Comparison of ENCODE assay signal across 8 cellular contexts in the genomic region with DNA sequence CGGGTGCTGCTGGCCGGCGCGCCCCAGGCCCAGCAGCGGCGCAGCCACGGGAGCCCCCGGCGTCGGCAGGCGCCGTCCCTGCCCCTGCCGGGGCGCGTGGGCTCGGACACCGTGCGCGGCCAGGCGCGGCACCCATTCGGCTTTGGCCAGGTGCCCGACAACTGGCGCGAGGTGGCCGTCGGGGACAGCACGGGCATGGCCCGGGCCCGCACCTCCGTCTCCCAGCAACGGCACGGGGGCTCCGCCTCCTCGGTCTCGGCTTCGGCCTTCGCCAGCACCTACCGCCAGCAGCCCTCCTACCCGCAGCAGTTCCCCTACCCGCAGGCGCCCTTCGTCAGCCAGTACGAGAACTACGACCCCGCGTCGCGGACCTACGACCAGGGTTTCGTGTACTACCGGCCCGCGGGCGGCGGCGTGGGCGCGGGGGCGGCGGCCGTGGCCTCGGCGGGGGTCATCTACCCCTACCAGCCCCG. TPM values are rescaled to one million over a fixed set of nuclear protein-coding genes. Genes with fewer than 3 reads are reported as not detected.
A peak's percentile ranks its signal among the peaks of the same experiment; 100 is the strongest.
DNase-seq lines count a peak whose midpoint lies in the region; TF ChIP-seq lines count a peak whose summit lies in the region.

No MANE protein-coding gene starts in this region.

- peak overlapping the region; percentile 94 for H3K4me2 ChIP-seq in neuronal stem cell (ENCODE audit: insufficient read depth, low read length, poor library complexity, severe bottlenecking)

- peak overlapping the region; percentile 91 for H2BK5ac ChIP-seq in neuronal stem cell (ENCODE audit: low read length)

- H3K27ac ChIP-seq in neuronal stem cell (replicated peaks; ENCODE audit: low read length) = no peak overlapping the region

- H3K18ac ChIP-seq in neuronal stem cell (ENCODE audit: low read length) = peak overlapping the region; percentile 99

- peak overlapping the region; percentile 91 for H2BK12ac ChIP-seq in neuronal stem cell (ENCODE audit: low read length)

- H3K9me3 ChIP-seq in neuronal stem cell (replicated peaks in 1 of 2; ENCODE audit: control insufficient read depth in 2 of 2, insufficient read depth in 1 of 2, low read depth in 1 of 2, low read length in 2 of 2) = no peaks in the 10 kb centered on the region

- H3K14ac ChIP-seq in neuronal stem cell (ENCODE audit: low read length) = peak overlapping the region; percentile 97

- TF ChIP-seq CTCF in fibroblast of villous mesenchyme (IDR thresholded peaks at IDR 0.05; ENCODE audit: insufficient read depth, low read depth, low read length) = no peak

- peaks cover 47 to 48% of the 10 kb centered on the region in 2 donors for H3K4me1 ChIP-seq in neuronal stem cell (ENCODE audit: control insufficient read depth in 2 of 2, insufficient read depth in 1 of 2, low read depth in 1 of 2, low read length in 2 of 2)

- peak overlapping the region; percentile 52 for H2AK5ac ChIP-seq in neuronal stem cell (ENCODE audit: low read depth, low read length)

- no peak overlapping the region for H4K8ac ChIP-seq in neuronal stem cell (ENCODE audit: low read depth, low read length)

- DNase-seq in COLO668 (lab: John Stamatoyannopoulos, UW; ENCODE audit: unreplicated experiment) = peak; percentile 61
- peak; percentile 10 for DNase-seq in NCI-H1105 (lab: John Stamatoyannopoulos, UW)
- DNase-seq in activated T-cell treated with anti-CD3 and anti-CD28 coated beads for 48 hours (ENCODE audit: low read depth) = peak; percentile 30
- DNase-seq in fibroblast of villous mesenchyme (ENCODE audit: low read depth) = no peak
- no peak for DNase-seq in neuronal stem cell (ENCODE audit: low spot score)
- DNase-seq in hippocampal formation (lab: John Stamatoyannopoulos, UW) = no peak
- DNase-seq in HCEC 1CT = no peak
- no peak for DNase-seq in GM19240 (ENCODE audit: insufficient read length, low spot score)

- H3K4ac ChIP-seq in neuronal stem cell (ENCODE audit: low read length) = no peak overlapping the region

- peak overlapping the region; percentile 94 for H2BK15ac ChIP-seq in neuronal stem cell (ENCODE audit: low read length)

- peak overlapping the region; percentile 53 for H2BK120ac ChIP-seq in neuronal stem cell (ENCODE audit: low read depth, low read length)

- H3K4me3 ChIP-seq in fibroblast of villous mesenchyme (ENCODE audit: low read depth, low read length) (peak overlapping the region; percentile 64), neuronal stem cell (ENCODE audit: low read length in 2 of 2) (peak overlapping the region; percentile 82 to 86)

- no peak overlapping the region for H4K91ac ChIP-seq in neuronal stem cell (ENCODE audit: low read depth, low read length, poor library complexity)

- peak overlapping the region; percentile 93 for H3K9ac ChIP-seq in neuronal stem cell (ENCODE audit: low read depth, low read length, poor library complexity)

- peak overlapping the region; percentile 86 for H3K23ac ChIP-seq in neuronal stem cell (ENCODE audit: low read depth, low read length, poor library complexity)

- H3K79me1 ChIP-seq in neuronal stem cell (ENCODE audit: low read depth, low read length) = peaks cover 6% of the 10 kb centered on the region

- H3K27me3 ChIP-seq in neuronal stem cell (ENCODE audit: control insufficient read depth in 3 of 3, insufficient read depth in 3 of 3, low read depth in 1 of 3, low read length in 3 of 3) = peaks cover 0 to 12% (median 2%) of the 10 kb centered on the region in 3 experiments

- no peaks in the 10 kb centered on the region for H3K36me3 ChIP-seq in neuronal stem cell (replicated peaks in 1 of 2; ENCODE audit: control insufficient read depth in 2 of 2, insufficient read depth in 2 of 2, low read length in 2 of 2)

- no CpG with 5 or more reads among the region's 65 CpGs for WGBS in neuronal stem cell (ENCODE audit: extremely low coverage in 2 of 2, insufficient read length in 2 of 2, insufficient replicate concordance in 1 of 2), 2 donors

- peak overlapping the region; percentile 97 for H2AFZ ChIP-seq in neuronal stem cell (ENCODE audit: low read length)

RNA-seq across cellular contexts. Expression of a gene that starts 0.8 kb away (rescaled TPM):
- 73.8 and 99.9 TPM in 2 replicates for total RNA-seq in fibroblast of villous mesenchyme
- 67.0 TPM for polyA plus RNA-seq in neuronal stem cell (2013, experiment 1 of 2)
- polyA plus RNA-seq in neuronal stem cell (2013, experiment 2 of 2) = 68.3 TPM

RNA-seq across cellular contexts. Expression of a gene that starts 53.7 kb away (rescaled TPM):
- total RNA-seq in fibroblast of villous mesenchyme = not detected in 2 replicates
- polyA plus RNA-seq in neuronal stem cell (2013, experiment 1 of 2) = not detected
- polyA plus RNA-seq in neuronal stem cell (2013, experiment 2 of 2) = not detected

Comparison
In these comparisons a context has a peak if more than half of its experiments do, and no peak if none do; other contexts are left out.
1. DNase-seq: peak in COLO668 (single experiment), NCI-H1105 (single experiment) and activated T-cell treated with anti-CD3 and anti-CD28 coated beads for 48 hours (single experiment); none in fibroblast of villous mesenchyme (single experiment), neuronal stem cell (single experiment), hippocampal formation (0 of 2), HCEC 1CT (single experiment) and GM19240 (single experiment).